8 cellular contexts compared by ENCODE assay signal in genomic region chr3:130759692-130760338, GRCh38. TPM values are rescaled to one million over a fixed set of nuclear protein-coding genes. Genes with fewer than 3 reads are reported as not detected.
A peak's percentile ranks its signal among the peaks of the same experiment; 100 is the strongest.
DNase-seq lines count a peak whose midpoint lies in the region; ATAC-seq and TF ChIP-seq lines count a peak whose summit lies in the region.

No MANE protein-coding gene starts in this region.

- DNase-seq in COR-L47 (lab: John Stamatoyannopoulos, UW) = peak; percentile 45
- peak; percentile 17 for DNase-seq in HuH-7.5 (ENCODE audit: low spot score)
- peak; percentile 35 for DNase-seq in NT2/D1 (ENCODE audit: low read depth, low spot score)
- DNase-seq in activated T-cell treated with anti-CD3 and anti-CD28 coated beads for 4 hours = peak; percentile 35
- DNase-seq in fibroblast of lung (ENCODE audit: low read depth in 2 of 2) = peak; percentile 33 to 64
- DNase-seq in neural crest cell (ENCODE audit: low read depth, low spot score) = peak; percentile 40

- peaks cover 2% of the 10 kb centered on the region for H3K27me3 Mint-ChIP-seq in neural crest cell (ENCODE audit: low read depth)

- peaks cover 8% of the 10 kb centered on the region for H3K4me1 Mint-ChIP-seq in neural crest cell

- no peaks in the 10 kb centered on the region for H3K79me2 ChIP-seq in fibroblast of lung (ENCODE audit: control insufficient read depth, insufficient read depth, low read length)

- H3K4me3 Mint-ChIP-seq in neural crest cell = no peak overlapping the region

- H3K4me1 ChIP-seq in NT2/D1 (ENCODE audit: insufficient read depth, insufficient read length) = no peaks in the 10 kb centered on the region
- no peaks in the 10 kb centered on the region for H3K4me1 ChIP-seq in fibroblast of lung (ENCODE audit: control insufficient read depth, extremely low read depth, insufficient read depth, low read length)

- H3K9ac ChIP-seq in NT2/D1 (ENCODE audit: insufficient read length, low read depth) (no peak overlapping the region), fibroblast of lung (ENCODE audit: insufficient read depth, low read length) (no peak overlapping the region)

- no peak overlapping the region for H2AFZ ChIP-seq in fibroblast of lung (ENCODE audit: low read length)

- peak; percentile 79 to 80 for TF ChIP-seq CTCF in fibroblast of lung (conservative IDR thresholded peaks at IDR 0.05 in 1 of 2, IDR thresholded peaks at IDR 0.05 in 1 of 2; ENCODE audit: low read depth in 1 of 2, low read length in 2 of 2)
- TF ChIP-seq CTCF in neural crest cell (conservative IDR thresholded peaks at IDR 0.05) = peak; percentile 90

- H3K36me3 ChIP-seq in NT2/D1 (ENCODE audit: insufficient read depth, insufficient read length, low read length) (no peaks in the 10 kb centered on the region), fibroblast of lung (ENCODE audit: control insufficient read depth, insufficient read depth, low read length) (no peaks in the 10 kb centered on the region)

- H4K20me1 ChIP-seq in fibroblast of lung (ENCODE audit: control insufficient read depth, extremely low read depth, insufficient read depth, low read length) = no peaks in the 10 kb centered on the region

- no peaks in the 10 kb centered on the region for H3K36me3 Mint-ChIP-seq in neural crest cell (ENCODE audit: low read depth)

- no peak overlapping the region for H3K27ac Mint-ChIP-seq in neural crest cell (ENCODE audit: unreplicated experiment)

- H3K27me3 ChIP-seq in NT2/D1 (ENCODE audit: insufficient read depth, insufficient read length) (no peaks in the 10 kb centered on the region), fibroblast of lung (ENCODE audit: control insufficient read depth, insufficient read depth, low read length) (no peaks in the 10 kb centered on the region)

- no peaks in the 10 kb centered on the region for H3K9me3 Mint-ChIP-seq in neural crest cell

- ATAC-seq in GM19438 (IDR thresholded peaks at IDR 0.05; ENCODE audit: low read depth, unreplicated experiment) = peak; percentile 74
- no peak for ATAC-seq in GM21381 (IDR thresholded peaks at IDR 0.05; ENCODE audit: unreplicated experiment)

- H3K9me3 ChIP-seq in NT2/D1 (ENCODE audit: insufficient read depth, low read length) (no peaks in the 10 kb centered on the region), fibroblast of lung (ENCODE audit: control insufficient read depth, insufficient read depth, low read depth, low read length) (no peaks in the 10 kb centered on the region)

- H3K4me2 ChIP-seq in fibroblast of lung (ENCODE audit: extremely low read depth, insufficient read depth, low read length) = no peak overlapping the region

- no peak overlapping the region for H3K4me3 ChIP-seq in NT2/D1 (ENCODE audit: insufficient read length, low read depth)
- H3K4me3 ChIP-seq in fibroblast of lung (replicated peaks in 1 of 4; ENCODE audit: control extremely low read depth in 1 of 4, insufficient read depth in 1 of 4, low read depth in 3 of 4, low read length in 4 of 4) = no peak overlapping the region

- no peak overlapping the region for H3K27ac ChIP-seq in fibroblast of lung (ENCODE audit: insufficient read depth, low read length)

RNA-seq across cellular contexts. Expression of gene PIK3R4, which starts 13.2 kb away (rescaled TPM):
- total RNA-seq in fibroblast of lung (27.0 and 33.4 TPM in 2 replicates), neural crest cell (29.0 and 34.2 TPM in 2 replicates)
- polyA plus RNA-seq in fibroblast of lung = 44.6 and 51.2 TPM in 2 replicates
- polyA plus RNA-seq in fibroblast of lung (2012) = 15.3 and 18.7 TPM in 2 replicates
- polyA minus RNA-seq in fibroblast of lung (ENCODE audit: low replicate concordance) = 42.1 and 56.0 TPM in 2 replicates
